In the genomic region with DNA sequence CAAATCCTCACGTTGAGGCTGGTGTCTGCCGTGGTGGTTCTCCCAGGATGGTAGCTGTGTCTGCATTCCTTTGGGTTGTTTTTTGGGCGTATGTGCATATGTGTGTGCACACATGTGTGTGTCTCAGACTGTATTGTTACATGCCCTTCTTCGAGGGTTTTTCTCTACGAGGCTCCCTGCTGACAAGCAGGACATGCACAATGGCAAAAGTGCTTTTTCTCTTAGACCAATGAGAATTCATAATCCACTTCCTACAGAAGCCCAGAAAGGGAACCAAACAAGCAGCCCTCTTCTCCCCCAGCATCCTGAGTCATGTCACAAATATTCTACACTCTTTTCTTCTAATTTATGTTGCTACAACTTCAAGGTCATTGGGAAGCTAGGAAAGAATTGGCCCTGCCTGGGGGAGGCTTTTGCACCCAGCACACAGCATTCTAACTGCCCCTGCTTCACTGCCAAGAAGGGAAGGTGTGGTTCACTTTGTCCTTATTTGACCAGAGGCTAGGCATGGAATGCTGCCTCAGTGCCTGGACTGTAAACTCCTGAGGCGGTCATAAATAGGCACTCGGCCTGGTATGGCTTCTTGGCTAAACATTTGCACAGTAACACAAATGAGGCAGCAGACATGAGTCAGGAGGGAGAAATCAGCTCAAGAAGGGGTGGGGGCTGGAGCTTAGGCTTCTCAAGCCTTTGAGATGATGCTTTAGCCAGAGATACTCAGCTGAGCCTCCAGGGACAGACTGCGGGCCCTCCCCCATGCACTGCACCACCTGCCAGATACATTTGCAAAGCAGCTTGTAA, we compare ENCODE assay signal across 8 cellular contexts.
A peak's percentile ranks its signal among the peaks of the same experiment; 100 is the strongest.
DNase-seq lines count a peak whose midpoint lies in the region; ATAC-seq and TF ChIP-seq lines count a peak whose summit lies in the region.

No MANE protein-coding gene starts in this region.

- peak overlapping the region in 4 of 5 experiments; percentile 25 to 62 (median 49) for H3K4me3 Mint-ChIP-seq in brain
- H3K4me3 Mint-ChIP-seq in type B pancreatic cell: peak overlapping the region; percentile 33

- H3K36me3 Mint-ChIP-seq in brain: no peaks in the 10 kb centered on the region
- H3K36me3 Mint-ChIP-seq in type B pancreatic cell: no peaks in the 10 kb centered on the region

- peak overlapping the region; percentile 80 to 98 (median 86) for H3K27ac Mint-ChIP-seq in brain
- peak overlapping the region; percentile 85 for H3K27ac Mint-ChIP-seq in type B pancreatic cell

- in situ Hi-C loops in Caki2 (cut with HindIII; ENCODE audit: low pct_unique_long_range_greater_than_20kb, low sequenced_read_pairs): no loop called here

- intact Hi-C loops in left colon (cut with DNase I, micrococcal nuclease): no loop called here

- peaks cover 71% of the 10 kb centered on the region for H3K4me1 Mint-ChIP-seq in brain
- peaks cover 28% of the 10 kb centered on the region for H3K4me1 Mint-ChIP-seq in type B pancreatic cell (ENCODE audit: unreplicated experiment)

- H3K9me3 Mint-ChIP-seq in brain (peaks cover 0 to 5% (median 0%) of the 10 kb centered on the region in 5 experiments), type B pancreatic cell (no peaks in the 10 kb centered on the region)

- DNase-seq in Caki2 (ENCODE audit: low read depth): peak; percentile 83
- peak; percentile 41 for DNase-seq in NCI-H1092 treated with DMSO at 0.1 percent for 48 hours (lab: John Stamatoyannopoulos, UW)
- peak; percentile 63 to 90 for DNase-seq in left colon
- no peak for DNase-seq in type B pancreatic cell (ENCODE audit: extremely low spot score, unreplicated experiment)
- DNase-seq in stimulated activated CD4-positive, alpha-beta T cell treated with anti-CD3 and anti-CD28 coated beads, Interleukin-4, amount 100 ng/mL, for 1 hour: no peak

- no peak for TF ChIP-seq CTCF in brain (conservative IDR thresholded peaks at IDR 0.05)
- TF ChIP-seq CTCF in type B pancreatic cell (conservative IDR thresholded peaks at IDR 0.05): no peak

- H3K27me3 Mint-ChIP-seq in brain (peaks cover 16% of the 10 kb centered on the region), type B pancreatic cell (peaks cover 3% of the 10 kb centered on the region)

- ATAC-seq in left colon: peak; percentile 99
- ATAC-seq in GM18498 (IDR thresholded peaks at IDR 0.05; ENCODE audit: unreplicated experiment): no peak
- no peak for ATAC-seq in GM21528 (IDR thresholded peaks at IDR 0.05; ENCODE audit: low FRiP score, unreplicated experiment)

Comparison
In these comparisons a context has a peak if more than half of its experiments do, and no peak if none do; other contexts are left out.
1. DNase-seq: peak in Caki2 (single experiment), NCI-H1092 treated with DMSO at 0.1 percent for 48 hours (single experiment) and left colon (2 of 2); none in type B pancreatic cell (single experiment) and stimulated activated CD4-positive, alpha-beta T cell treated with anti-CD3 and anti-CD28 coated beads, Interleukin-4, amount 100 ng/mL, for 1 hour (single experiment).